In genomic region chr5:31052937-31053658, GRCh38 we compare ENCODE assay signal across 24 cellular contexts.
"Had no signal": no experiment of that assay in that cellular context is flagged by ENCODE, and none has a peak within 500 bp of the region (broad histone marks: within the 10 kb centered on the region; RNA-seq: fewer than 3 reads in every experiment).

No MANE protein-coding gene starts in this region.

- H3K4me3 Mint-ChIP-seq: dendritic cell treated with granulocyte-macrophage colony-stimulating factor and Interleukin-4, amounts not matched to agents 40 ng/mL and 50 ng/mL, for 4 days; effector memory CD8-positive, alpha-beta T cell; immature natural killer cell; natural killer cell treated with Interleukin-12 subunit alpha and Interleukin-12 subunit beta and Interleukin-15 and Interleukin-18, amount 100 ng/mL, for 72 hours; stimulated activated naive B cell treated with anti-CD40 and anti-IgM and Interleukin-4, amounts not matched to agents 10 μg/mL and 1 μg/mL and 100 μg/mL, for 72 hours; stimulated activated naive CD8-positive, alpha-beta T cell treated with anti-CD3 and anti-CD28 coated beads, Interleukin-15, amount 100 ng/mL, for 72 hours had no signal

- H3K4me1 Mint-ChIP-seq: immature natural killer cell; stimulated activated naive B cell treated with anti-CD40 and anti-IgM and Interleukin-4, amounts not matched to agents 10 μg/mL and 1 μg/mL and 100 μg/mL, for 72 hours; stimulated activated naive CD8-positive, alpha-beta T cell treated with anti-CD3 and anti-CD28 coated beads, Interleukin-15, amount 100 ng/mL, for 72 hours had no signal

- H3K27me3 Mint-ChIP-seq: dendritic cell treated with granulocyte-macrophage colony-stimulating factor and Interleukin-4, amounts not matched to agents 40 ng/mL and 50 ng/mL, for 4 days; effector memory CD8-positive, alpha-beta T cell; natural killer cell treated with Interleukin-12 subunit alpha and Interleukin-12 subunit beta and Interleukin-15 and Interleukin-18, amount 100 ng/mL, for 72 hours; stimulated activated naive B cell treated with anti-CD40 and anti-IgM and Interleukin-4, amounts not matched to agents 10 μg/mL and 1 μg/mL and 100 μg/mL, for 72 hours; stimulated activated naive CD8-positive, alpha-beta T cell treated with anti-CD3 and anti-CD28 coated beads, Interleukin-15, amount 100 ng/mL, for 72 hours had no signal

- H3K4me1 ChIP-seq: esophagus muscularis mucosa, gastroesophageal sphincter, lower lobe of right lung, parathyroid adenoma, right atrium auricular region, sigmoid colon had no signal

- H3K36me3 Mint-ChIP-seq: immature natural killer cell; natural killer cell treated with Interleukin-12 subunit alpha and Interleukin-12 subunit beta and Interleukin-15 and Interleukin-18, amount 100 ng/mL, for 72 hours; stimulated activated naive B cell treated with anti-CD40 and anti-IgM and Interleukin-4, amounts not matched to agents 10 μg/mL and 1 μg/mL and 100 μg/mL, for 72 hours had no signal

- H3K27ac Mint-ChIP-seq: dendritic cell treated with granulocyte-macrophage colony-stimulating factor and Interleukin-4, amounts not matched to agents 40 ng/mL and 50 ng/mL, for 4 days; effector memory CD8-positive, alpha-beta T cell; immature natural killer cell; natural killer cell treated with Interleukin-12 subunit alpha and Interleukin-12 subunit beta and Interleukin-15 and Interleukin-18, amount 100 ng/mL, for 72 hours; stimulated activated naive B cell treated with anti-CD40 and anti-IgM and Interleukin-4, amounts not matched to agents 10 μg/mL and 1 μg/mL and 100 μg/mL, for 72 hours; stimulated activated naive CD8-positive, alpha-beta T cell treated with anti-CD3 and anti-CD28 coated beads, Interleukin-15, amount 100 ng/mL, for 72 hours had no signal

- H3K9ac ChIP-seq: parathyroid adenoma had no signal

- H3K27me3 ChIP-seq: esophagus muscularis mucosa, gastroesophageal sphincter, right atrium auricular region, sigmoid colon, transverse colon had no signal

- H3K27ac ChIP-seq: epithelial cell of prostate, esophagus muscularis mucosa, gastroesophageal sphincter, left ventricle myocardium inferior, lower lobe of right lung, parathyroid adenoma, right atrium auricular region, sigmoid colon, skin epidermis, thoracic aorta, transverse colon had no signal

- H3K79me2 ChIP-seq: parathyroid adenoma had no signal

- H3K4me3 ChIP-seq: esophagus muscularis mucosa, gastroesophageal sphincter, left ventricle myocardium inferior, lower lobe of right lung, right atrium auricular region, sigmoid colon, skin epidermis, thoracic aorta, transverse colon had no signal

- ATAC-seq: effector memory CD8-positive, alpha-beta T cell; gastroesophageal sphincter; left cardiac atrium; lower lobe of right lung; natural killer cell treated with Interleukin-12 subunit alpha and Interleukin-12 subunit beta and Interleukin-15 and Interleukin-18, amount 100 ng/mL, for 72 hours; stimulated activated naive B cell treated with anti-CD40 and anti-IgM and Interleukin-4, amounts not matched to agents 10 μg/mL and 1 μg/mL and 100 μg/mL, for 72 hours; stimulated activated naive CD8-positive, alpha-beta T cell treated with anti-CD3 and anti-CD28 coated beads, Interleukin-15, amount 100 ng/mL, for 72 hours had no signal

- H2AFZ ChIP-seq: parathyroid adenoma had no signal

- H3K9me3 ChIP-seq: esophagus muscularis mucosa, gastroesophageal sphincter, left ventricle myocardium inferior, lower lobe of right lung, right atrium auricular region, sigmoid colon, thoracic aorta, transverse colon had no signal

- H3K36me3 ChIP-seq: esophagus muscularis mucosa, gastroesophageal sphincter, left ventricle myocardium inferior, lower lobe of right lung, right atrium auricular region, sigmoid colon, thoracic aorta, transverse colon had no signal

- DNase-seq: effector memory CD8-positive, alpha-beta T cell; glutamatergic neuron; immature natural killer cell; left cardiac atrium; left ventricle myocardium inferior; lower lobe of right lung; mesenchymal stem cell; midbrain; occipital lobe; sigmoid colon; stimulated activated CD4-positive, alpha-beta T cell treated with anti-CD3 and anti-CD28 coated beads, Interleukin-2, amount 100 ng/mL, for 24 hours; stimulated activated CD4-positive, alpha-beta T cell treated with anti-CD3 and anti-CD28 coated beads, Interleukin-4, amount 100 ng/mL, for 4 hours; stimulated activated naive B cell treated with anti-CD40 and anti-IgM and Interleukin-4, amounts not matched to agents 10 μg/mL and 1 μg/mL and 100 μg/mL, for 72 hours; stimulated activated naive CD8-positive, alpha-beta T cell treated with anti-CD3 and anti-CD28 coated beads, Interleukin-15, amount 100 ng/mL, for 72 hours; transverse colon had no signal

- H3K9me3 Mint-ChIP-seq: dendritic cell treated with granulocyte-macrophage colony-stimulating factor and Interleukin-4, amounts not matched to agents 40 ng/mL and 50 ng/mL, for 4 days had no signal
